7 cellular contexts compared by ENCODE assay signal in genomic region chr6:109269953-109270517, GRCh38.
"Had no signal": no experiment of that assay in that cellular context is flagged by ENCODE, and none has a peak within 500 bp of the region (broad histone marks: within the 10 kb centered on the region; RNA-seq: fewer than 3 reads in every experiment).

No MANE protein-coding gene starts in this region.

- DNase-seq: GM23248, GOT3, H7, IMR-90, KBM-7 had no signal

- H3K36me3 ChIP-seq: HAP-1 had no signal

- H3K4me3 ChIP-seq: GM23248, HAP-1 had no signal

- ATAC-seq: HCT116 had no signal

- H3K9me3 ChIP-seq: HAP-1 had no signal

- H3K27ac ChIP-seq: GM23248 had no signal

- H3K4me1 ChIP-seq: HAP-1 had no signal
